Comparison of ENCODE assay signal across 19 cellular contexts in genomic region chr2:234478121-234478858, GRCh38. TPM values are rescaled to one million over a fixed set of nuclear protein-coding genes. Genes with fewer than 3 reads are reported as not detected.
DNase-seq lines count a peak whose midpoint lies in the region; ATAC-seq and TF ChIP-seq lines count a peak whose summit lies in the region.
"Had no signal": no experiment of that assay in that cellular context is flagged by ENCODE, and none has a peak within 500 bp of the region (broad histone marks: within the 10 kb centered on the region; RNA-seq: fewer than 3 reads in every experiment).

No MANE protein-coding gene starts in this region.

- H3K4me1 Mint-ChIP-seq in CD4-positive, CD25-positive, alpha-beta regulatory T cell: peaks cover 30 to 78% (median 54%) of the 10 kb centered on the region in 4 donors
- peaks cover 59% of the 10 kb centered on the region for H3K4me1 Mint-ChIP-seq in CD8-positive, alpha-beta T cell (ENCODE audit: low read depth)

- no peak for TF ChIP-seq CTCF in CD8-positive, alpha-beta T cell (IDR thresholded peaks at IDR 0.05)
- TF ChIP-seq CTCF in vagina (IDR thresholded peaks at IDR 0.05): no peak

- no peaks in the 10 kb centered on the region for H3K36me3 ChIP-seq in CD4-positive, CD25-positive, alpha-beta regulatory T cell (ENCODE audit: control insufficient read depth, insufficient read depth, low read length)
- H3K36me3 ChIP-seq in CD8-positive, alpha-beta T cell (ENCODE audit: insufficient read depth, low read length): no peaks in the 10 kb centered on the region
- no peaks in the 10 kb centered on the region for H3K36me3 ChIP-seq in vagina
- H3K36me3 ChIP-seq: BLaER1 treated with 17β-estradiol and CSF1 and Interleukin-3, amounts not matched to agents 10 nM and 100 nM; sigmoid colon; SJCRH30; upper lobe of left lung had no signal

- peak overlapping the region; percentile 55 for H3K27ac ChIP-seq in CD4-positive, CD25-positive, alpha-beta regulatory T cell (ENCODE audit: insufficient read depth, low read length, poor library complexity, severe bottlenecking)
- no peak overlapping the region for H3K27ac ChIP-seq in CD8-positive, alpha-beta T cell (ENCODE audit: low read depth, low read length)
- no peak overlapping the region for H3K27ac ChIP-seq in vagina
- H3K27ac ChIP-seq: BLaER1 treated with 17β-estradiol and CSF1 and Interleukin-3, amounts not matched to agents 10 nM and 100 nM; sigmoid colon; SJCRH30; upper lobe of left lung had no signal

- no peaks in the 10 kb centered on the region for H3K9me3 ChIP-seq in CD4-positive, CD25-positive, alpha-beta regulatory T cell (ENCODE audit: control insufficient read depth in 2 of 2, low read length in 2 of 2)
- H3K9me3 ChIP-seq in CD8-positive, alpha-beta T cell (ENCODE audit: low read length): no peaks in the 10 kb centered on the region
- H3K9me3 ChIP-seq in vagina: no peaks in the 10 kb centered on the region
- H3K9me3 ChIP-seq: sigmoid colon, SJCRH30, upper lobe of left lung had no signal

- CTCF ChIA-PET in CD8-positive, alpha-beta T cell (lab: Charles Lee): interaction anchor here (0.6 to 2.0 kb wide), 4 partner anchors 9 to 312 kb away, joined by 3 to 6 read pairs (median 4); no protein-coding TSS in a partner anchor

- H3K36me3 Mint-ChIP-seq in CD4-positive, CD25-positive, alpha-beta regulatory T cell: peaks cover 13% of the 10 kb centered on the region
- peaks cover 3% of the 10 kb centered on the region for H3K36me3 Mint-ChIP-seq in CD8-positive, alpha-beta T cell

- ATAC-seq in CD4-positive, CD25-positive, alpha-beta regulatory T cell (ENCODE audit: low read depth in 2 of 2): peak; percentile 83 to 89
- peak; percentile 33 for ATAC-seq in CD8-positive, alpha-beta T cell
- ATAC-seq in esophagus mucosa (peak; percentile 81), HG02642 (IDR thresholded peaks at IDR 0.05; ENCODE audit: poor library complexity, unreplicated experiment) (no peak)
- ATAC-seq: left cardiac atrium had no signal

- no peak overlapping the region for H3K4me3 ChIP-seq in CD4-positive, CD25-positive, alpha-beta regulatory T cell (ENCODE audit: low read depth, low read length)
- H3K4me3 ChIP-seq in CD8-positive, alpha-beta T cell (ENCODE audit: low read depth, low read length): no peak overlapping the region
- H3K4me3 ChIP-seq in vagina: no peak overlapping the region
- H3K4me3 ChIP-seq: BLaER1 treated with 17β-estradiol and CSF1 and Interleukin-3, amounts not matched to agents 10 nM and 100 nM; sigmoid colon; SJCRH30; upper lobe of left lung had no signal

- H3K27me3 Mint-ChIP-seq in CD4-positive, CD25-positive, alpha-beta regulatory T cell: no peaks in the 10 kb centered on the region
- H3K27me3 Mint-ChIP-seq in CD8-positive, alpha-beta T cell (ENCODE audit: low read depth): no peaks in the 10 kb centered on the region

- H3K9me3 Mint-ChIP-seq in CD4-positive, CD25-positive, alpha-beta regulatory T cell: peaks cover 0 to 2% (median 0%) of the 10 kb centered on the region in 7 donors
- H3K9me3 Mint-ChIP-seq in CD8-positive, alpha-beta T cell: no peaks in the 10 kb centered on the region

- peak overlapping the region in 3 of 4 donors; percentile 34 to 72 (median 70) for H3K4me3 Mint-ChIP-seq in CD4-positive, CD25-positive, alpha-beta regulatory T cell
- no peak overlapping the region for H3K4me3 Mint-ChIP-seq in CD8-positive, alpha-beta T cell

- H3K27ac Mint-ChIP-seq in CD4-positive, CD25-positive, alpha-beta regulatory T cell: peak overlapping the region; percentile 43 to 69 (median 54)
- no peak overlapping the region for H3K27ac Mint-ChIP-seq in CD8-positive, alpha-beta T cell

- intact Hi-C loops in CD8-positive, alpha-beta T cell (cut with DNase I, micrococcal nuclease): no loop called here
- intact Hi-C loops in vagina (cut with DNase I): no loop called here

- H3K4me1 ChIP-seq in CD4-positive, CD25-positive, alpha-beta regulatory T cell (ENCODE audit: control insufficient read depth, insufficient read depth, low read length, poor library complexity, severe bottlenecking): peaks cover 60% of the 10 kb centered on the region
- H3K4me1 ChIP-seq in CD8-positive, alpha-beta T cell (ENCODE audit: insufficient read depth, low read length): peaks cover 9% of the 10 kb centered on the region
- no peaks in the 10 kb centered on the region for H3K4me1 ChIP-seq in vagina
- H3K4me1 ChIP-seq: sigmoid colon, SJCRH30, upper lobe of left lung had no signal

- no peak for TF ChIP-seq POLR2A in vagina (IDR thresholded peaks at IDR 0.05)

- peak in 1 of 3 donors; percentile 60 for DNase-seq in CD4-positive, CD25-positive, alpha-beta regulatory T cell
- no peak for DNase-seq in CD8-positive, alpha-beta T cell
- peak; percentile 52 for DNase-seq in activated CD8-positive, alpha-beta memory T cell treated with anti-CD3 and anti-CD28 coated beads, Interleukin-2, amount 50 U/mL, for 48 hours
- no peak for DNase-seq in nucleus accumbens (lab: John Stamatoyannopoulos, UW)
- DNase-seq in AML-193 (lab: John Stamatoyannopoulos, UW): no peak
- DNase-seq in vagina (ENCODE audit: extremely low spot score in 2 of 2): no peak
- DNase-seq: caudate nucleus; DMS79; effector CD4-positive, alpha-beta T cell; HCEC 1CT; left cardiac atrium; NCI-H446; SJCRH30; T-helper 9 cell; upper lobe of left lung had no signal

- POLR2A ChIA-PET in CD8-positive, alpha-beta T cell (lab: Charles Lee): interaction anchor here (0.6 to 0.9 kb wide), 2 partner anchors 32 to 57 kb away, joined by 3 to 4 read pairs; no protein-coding TSS in a partner anchor

- no peaks in the 10 kb centered on the region for H3K27me3 ChIP-seq in CD4-positive, CD25-positive, alpha-beta regulatory T cell (ENCODE audit: control insufficient read depth, insufficient read depth, low read length)
- no peaks in the 10 kb centered on the region for H3K27me3 ChIP-seq in CD8-positive, alpha-beta T cell (ENCODE audit: insufficient read depth, low read length)
- H3K27me3 ChIP-seq in vagina: no peaks in the 10 kb centered on the region
- H3K27me3 ChIP-seq: BLaER1 treated with 17β-estradiol and CSF1 and Interleukin-3, amounts not matched to agents 10 nM and 100 nM; sigmoid colon; SJCRH30; upper lobe of left lung had no signal

RNA-seq across cellular contexts. Expression of gene ARL4C, which starts 18.6 kb away (rescaled TPM):
- total RNA-seq in CD4-positive, CD25-positive, alpha-beta regulatory T cell: 407 TPM
- 100 to 1,000 TPM; 103 to 176 (median 129) TPM for polyA plus RNA-seq in CD4-positive, CD25-positive, alpha-beta regulatory T cell
- total RNA-seq in CD8-positive, alpha-beta T cell: 100 to 1,000 TPM; 484 to 496 TPM
- total RNA-seq in esophagus mucosa: 15.5 TPM
- total RNA-seq in vagina: 17.4 TPM

Comparison
In these comparisons a context has a peak if more than half of its experiments do, and no peak if none do; other contexts are left out.
1. RNA of gene ARL4C, which starts 18.6 kb away (total RNA-seq): 484 to 496 TPM in CD8-positive, alpha-beta T cell and 407 TPM in CD4-positive, CD25-positive, alpha-beta regulatory T cell (single experiment); 17.4 TPM in vagina (single experiment) and 15.5 TPM in esophagus mucosa (single experiment); every median in the first group is over 10 times any median in the second.